ENCODE assay signal across 21 cellular contexts in genomic region chr17:5635949-5636348, GRCh38. TPM values are rescaled to one million over a fixed set of nuclear protein-coding genes. Genes with fewer than 3 reads are reported as not detected.
DNase-seq lines count a peak whose midpoint lies in the region; FAIRE-seq and TF ChIP-seq lines count a peak whose summit lies in the region.
"Had no signal": no experiment of that assay in that cellular context is flagged by ENCODE, and none has a peak within 500 bp of the region (broad histone marks: within the 10 kb centered on the region; RNA-seq: fewer than 3 reads in every experiment).

No MANE protein-coding gene starts in this region.

- peaks cover 55% of the 10 kb centered on the region for H3K27me3 Mint-ChIP-seq in activated naive CD4-positive, alpha-beta T cell treated with anti-CD3 and anti-CD28 coated beads, Interleukin-2, amount 10 ng/mL, durations not matched to agents 7 days and 5 days
- H3K27me3 Mint-ChIP-seq in type B pancreatic cell, result peaks cover 34% of the 10 kb centered on the region

- H3K9ac ChIP-seq in endothelial cell of umbilical vein (replicated peaks; ENCODE audit: extremely low read depth, insufficient read depth, low read length), result no peak overlapping the region
- H3K9ac ChIP-seq: GM23248 had no signal

- no peaks in the 10 kb centered on the region for H3K36me3 ChIP-seq in endothelial cell of umbilical vein (ENCODE audit: control insufficient read depth in 2 of 2, extremely low read depth in 1 of 2, insufficient read depth in 2 of 2, low read length in 2 of 2)
- H3K36me3 ChIP-seq: BE2C, HAP-1 had no signal

- peaks cover 4% of the 10 kb centered on the region for H3K4me1 ChIP-seq in endothelial cell of umbilical vein (ENCODE audit: control insufficient read depth, extremely low read depth, insufficient read depth, low read length)
- H3K4me1 ChIP-seq: BE2C, HAP-1 had no signal

- FAIRE-seq in GM12892 (lab: Jason Lieb, UNC) (peak; percentile 96), endothelial cell of umbilical vein (lab: Jason Lieb, UNC) (peak; percentile 62)
- FAIRE-seq: A204.1 had no signal

- H3K4me3 Mint-ChIP-seq in activated naive CD4-positive, alpha-beta T cell treated with anti-CD3 and anti-CD28 coated beads, Interleukin-2, amount 10 ng/mL, durations not matched to agents 7 days and 5 days, result no peak overlapping the region
- no peak overlapping the region for H3K4me3 Mint-ChIP-seq in type B pancreatic cell
- H3K4me3 Mint-ChIP-seq: CD4-positive, CD25-positive, alpha-beta regulatory T cell; CD8-positive, alpha-beta memory T cell had no signal

- no peaks in the 10 kb centered on the region for H3K4me1 Mint-ChIP-seq in activated naive CD4-positive, alpha-beta T cell treated with anti-CD3 and anti-CD28 coated beads, Interleukin-2, amount 10 ng/mL, durations not matched to agents 7 days and 5 days
- no peaks in the 10 kb centered on the region for H3K4me1 Mint-ChIP-seq in type B pancreatic cell (ENCODE audit: unreplicated experiment)
- H3K4me1 Mint-ChIP-seq: CD4-positive, CD25-positive, alpha-beta regulatory T cell; CD8-positive, alpha-beta memory T cell had no signal

- TF ChIP-seq CTCF in GM12865 (IDR thresholded peaks at IDR 0.05; ENCODE audit: insufficient read depth, low read depth, low read length, missing control alignments) (no peak), endothelial cell of umbilical vein (IDR thresholded peaks at IDR 0.05; ENCODE audit: extremely low read depth in 1 of 2, insufficient read depth in 1 of 2, low read depth in 1 of 2, low read length in 2 of 2) (no peak), type B pancreatic cell (conservative IDR thresholded peaks at IDR 0.05) (no peak)

- DNase-seq in GM12865 (ENCODE audit: low read depth), result peak; percentile 58
- no peak for DNase-seq in GM12892 (ENCODE audit: insufficient read length)
- DNase-seq in NCI-H526 treated with DMSO at 0.1 percent for 48 hours (lab: John Stamatoyannopoulos, UW), result peak; percentile 44
- no peak for DNase-seq in endothelial cell of umbilical vein (ENCODE audit: low read depth, low spot score)
- no peak for DNase-seq in activated naive CD4-positive, alpha-beta T cell treated with anti-CD3 and anti-CD28 coated beads, Interleukin-2, amount 10 ng/mL, durations not matched to agents 7 days and 5 days
- no peak for DNase-seq in type B pancreatic cell (ENCODE audit: extremely low spot score, unreplicated experiment)
- DNase-seq in NCI-H345 treated with DMSO at 0.1 percent for 48 hours (lab: John Stamatoyannopoulos, UW; ENCODE audit: unreplicated experiment), result no peak
- DNase-seq: ACHN; BE2C; C1 segment of cervical spinal cord; CD4-positive, CD25-positive, alpha-beta regulatory T cell; CD8-positive, alpha-beta memory T cell; COR-L47; DMS 273 treated with DMSO at 0.1 percent for 48 hours; DMS53; DND-41; EL; GM23248 had no signal

- H3K36me3 Mint-ChIP-seq in activated naive CD4-positive, alpha-beta T cell treated with anti-CD3 and anti-CD28 coated beads, Interleukin-2, amount 10 ng/mL, durations not matched to agents 7 days and 5 days, result no peaks in the 10 kb centered on the region
- no peaks in the 10 kb centered on the region for H3K36me3 Mint-ChIP-seq in type B pancreatic cell
- H3K36me3 Mint-ChIP-seq: CD4-positive, CD25-positive, alpha-beta regulatory T cell; CD8-positive, alpha-beta memory T cell had no signal

- no peak overlapping the region for H3K4me3 ChIP-seq in GM12865 (ENCODE audit: low read depth, low read length)
- no peak overlapping the region for H3K4me3 ChIP-seq in endothelial cell of umbilical vein (replicated peaks in 1 of 3; ENCODE audit: insufficient read depth in 1 of 3, low read depth in 1 of 3, low read length in 3 of 3)
- H3K4me3 ChIP-seq: GM23248, HAP-1 had no signal

- dilution Hi-C loops in endothelial cell of umbilical vein (cut with MboI; ENCODE audit: extremely low pct_ligation_motif_present, low sequenced_read_pairs), result no loop called here

- no peak overlapping the region for H3K27ac ChIP-seq in endothelial cell of umbilical vein (ENCODE audit: insufficient read depth, low read depth, low read length)
- H3K27ac ChIP-seq: GM23248 had no signal

- intact Hi-C loops in endothelial cell of umbilical vein (cut with micrococcal nuclease), result no loop called here

- H3K9me3 ChIP-seq in endothelial cell of umbilical vein (replicated peaks; ENCODE audit: control insufficient read depth, insufficient read depth, low read length), result no peaks in the 10 kb centered on the region
- H3K9me3 ChIP-seq: BE2C, HAP-1 had no signal

- H3K79me2 ChIP-seq in endothelial cell of umbilical vein (ENCODE audit: control insufficient read depth, insufficient read depth, low read length), result no peaks in the 10 kb centered on the region

- H3K4me2 ChIP-seq in endothelial cell of umbilical vein (ENCODE audit: insufficient read depth, low read length), result no peak overlapping the region

- no peak overlapping the region for H3K27ac Mint-ChIP-seq in activated naive CD4-positive, alpha-beta T cell treated with anti-CD3 and anti-CD28 coated beads, Interleukin-2, amount 10 ng/mL, durations not matched to agents 7 days and 5 days
- no peak overlapping the region for H3K27ac Mint-ChIP-seq in type B pancreatic cell
- H3K27ac Mint-ChIP-seq: CD4-positive, CD25-positive, alpha-beta regulatory T cell; CD8-positive, alpha-beta memory T cell had no signal

- CTCF ChIA-PET in endothelial cell of umbilical vein (lab: Charles Lee), result interaction anchor here (0.9 to 1.3 kb wide), 2 partner anchors 41 to 71 kb away, joined by 3 read pairs; no protein-coding TSS in a partner anchor
- CTCF ChIA-PET in activated naive CD4-positive, alpha-beta T cell treated with anti-CD3 and anti-CD28 coated beads, Interleukin-2, amount 10 ng/mL, durations not matched to agents 7 days and 5 days (lab: Charles Lee), result no interaction called here

- no peaks in the 10 kb centered on the region for H3K9me3 Mint-ChIP-seq in activated naive CD4-positive, alpha-beta T cell treated with anti-CD3 and anti-CD28 coated beads, Interleukin-2, amount 10 ng/mL, durations not matched to agents 7 days and 5 days
- no peaks in the 10 kb centered on the region for H3K9me3 Mint-ChIP-seq in type B pancreatic cell
- H3K9me3 Mint-ChIP-seq: CD4-positive, CD25-positive, alpha-beta regulatory T cell; CD8-positive, alpha-beta memory T cell had no signal

- no peaks in the 10 kb centered on the region for H3K27me3 ChIP-seq in endothelial cell of umbilical vein (ENCODE audit: control insufficient read depth in 2 of 2, insufficient read depth in 2 of 2, low read length in 2 of 2)
- H3K27me3 ChIP-seq: BE2C had no signal

- no peaks in the 10 kb centered on the region for H4K20me1 ChIP-seq in endothelial cell of umbilical vein (replicated peaks; ENCODE audit: control insufficient read depth, extremely low read depth, insufficient read depth, low read length)

- BruUV-seq in endothelial cell of umbilical vein (replicated peaks; lab: Mats Ljungman, UMichigan), result no TSS peak

- no peak for TF ChIP-seq POLR2A in GM12892 (IDR thresholded peaks at IDR 0.05; ENCODE audit: low read depth, low read length)
- TF ChIP-seq POLR2A in endothelial cell of umbilical vein (IDR thresholded peaks at IDR 0.05; ENCODE audit: low read depth, low read length), result no peak

- POLR2A ChIA-PET in endothelial cell of umbilical vein (lab: Charles Lee), result no interaction called here

- H3K9me1 ChIP-seq in endothelial cell of umbilical vein (replicated peaks; ENCODE audit: control insufficient read depth, extremely low read depth, insufficient read depth, low read length), result no peaks in the 10 kb centered on the region

- no peak overlapping the region for H2AFZ ChIP-seq in endothelial cell of umbilical vein (ENCODE audit: low read depth, low read length)
- H2AFZ ChIP-seq: GM23248 had no signal

TF ChIP-seq in endothelial cell of umbilical vein, 7 proteins besides CTCF, POLR2A, EP300 and RAD21:
- TF ChIP-seq EZH2 (IDR thresholded peaks at IDR 0.05; ENCODE audit: borderline replicate concordance, low read depth, low read length, severe bottlenecking), result no peak
- TF ChIP-seq MYC (IDR thresholded peaks at IDR 0.05; ENCODE audit: low read depth, low read length), result no peak
- TF ChIP-seq MAX (IDR thresholded peaks at IDR 0.05; ENCODE audit: insufficient read depth, insufficient read length), result no peak
- no peak for TF ChIP-seq JUN (IDR thresholded peaks at IDR 0.05; ENCODE audit: borderline replicate concordance, insufficient read depth, insufficient read length, low read depth)
- no peak for TF ChIP-seq FOS (IDR thresholded peaks at IDR 0.05; ENCODE audit: borderline replicate concordance, insufficient read depth, low read length)
- no peak for TF ChIP-seq POLR2AphosphoS5 (IDR thresholded peaks at IDR 0.05; ENCODE audit: insufficient read depth, low read depth, low read length)
- no peak for TF ChIP-seq GATA2 (IDR thresholded peaks at IDR 0.05; ENCODE audit: insufficient read depth, insufficient read length, low read depth, low read length)

RNA-seq across cellular contexts. Expression of gene NLRP1, which starts 51.6 kb away (rescaled TPM):
- polyA plus RNA-seq in GM12892 (2012; ENCODE audit: missing spikeins), result 20.1 TPM
- total RNA-seq in endothelial cell of umbilical vein (50.0 and 53.9 TPM in 2 replicates), type B pancreatic cell (ENCODE audit: low replicate concordance) (19.7 and 111 TPM in 2 replicates)
- 43.8 and 48.6 TPM in 2 replicates for polyA plus RNA-seq in endothelial cell of umbilical vein
- polyA plus RNA-seq in endothelial cell of umbilical vein (2011; cell fraction: cytosol; rRNA removed), result 25.9 and 30.3 TPM in 2 replicates
- polyA plus RNA-seq in endothelial cell of umbilical vein (2011; cell fraction: nucleus; rRNA removed), result 216 and 219 TPM in 2 replicates
- polyA plus RNA-seq in endothelial cell of umbilical vein (2012), result 50.3 and 61.8 TPM in 2 replicates
- 73.6 and 74.8 TPM in 2 replicates for polyA minus RNA-seq in endothelial cell of umbilical vein
- not detected for polyA minus RNA-seq in endothelial cell of umbilical vein (2011; cell fraction: cytosol; rRNA and poly(A)+ RNA removed)
- polyA minus RNA-seq in endothelial cell of umbilical vein (2011; cell fraction: nucleus; rRNA and poly(A)+ RNA removed), result 52.5 and 61.5 TPM in 2 replicates
- total RNA-seq: HT-29 had no signal

Comparison
In these comparisons a context has a peak if more than half of its experiments do, and no peak if none do; other contexts are left out.
1. DNase-seq: peak in GM12865 (single experiment) and NCI-H526 treated with DMSO at 0.1 percent for 48 hours (single experiment); none in GM12892 (single experiment), endothelial cell of umbilical vein (single experiment), activated naive CD4-positive, alpha-beta T cell treated with anti-CD3 and anti-CD28 coated beads, Interleukin-2, amount 10 ng/mL, durations not matched to agents 7 days and 5 days (single experiment), type B pancreatic cell (single experiment) and NCI-H345 treated with DMSO at 0.1 percent for 48 hours (single experiment).